Comparison of ENCODE assay signal across 8 cellular contexts in genomic region chr1:109263597-109264378, GRCh38. TPM values are rescaled to one million over a fixed set of nuclear protein-coding genes. Genes with fewer than 3 reads are reported as not detected.
DNase-seq lines count a peak whose midpoint lies in the region; ATAC-seq, FAIRE-seq and TF ChIP-seq lines count a peak whose summit lies in the region.

No MANE protein-coding gene starts in this region.

- TF ChIP-seq CTCF in AG10803 (conservative IDR thresholded peaks at IDR 0.05; ENCODE audit: low read length) (peak; percentile 96), prostate gland (IDR thresholded peaks at IDR 0.05) (peak; percentile 87 to 100 (median 99)), uterus (IDR thresholded peaks at IDR 0.05) (peak; percentile 79 to 99 (median 94))

- H3K27me3 ChIP-seq in prostate gland (replicated peaks; ENCODE audit: insufficient read depth) (no peaks in the 10 kb centered on the region), uterus (no peaks in the 10 kb centered on the region)

- no peak overlapping the region for H3K4me3 ChIP-seq in AG10803 (ENCODE audit: low read length)
- H3K4me3 ChIP-seq in prostate gland: no peak overlapping the region
- H3K4me3 ChIP-seq in uterus: no peak overlapping the region

- FAIRE-seq in HTR-8/SVneo (lab: Jason Lieb, UNC): peak; percentile 84

- POLR2A ChIA-PET in T-cell (lab: Charles Lee): no interaction called here
- POLR2A ChIA-PET in activated naive CD8-positive, alpha-beta T cell treated with anti-CD3 and anti-CD28 coated beads, Interleukin-2, amount 10 ng/mL, durations not matched to agents 7 days and 5 days (lab: Charles Lee): interaction anchor here (1.0 kb wide), 1 partner anchor 135 kb away, joined by 5 read pairs; the partner anchor contains the start of gene SORT1

- no peaks in the 10 kb centered on the region for H3K9me3 ChIP-seq in prostate gland
- no peaks in the 10 kb centered on the region for H3K9me3 ChIP-seq in uterus

- no peak overlapping the region for H3K4me3 Mint-ChIP-seq in T-cell
- H3K4me3 Mint-ChIP-seq in activated naive CD8-positive, alpha-beta T cell treated with anti-CD3 and anti-CD28 coated beads, Interleukin-2, amount 10 ng/mL, durations not matched to agents 7 days and 5 days: no peak overlapping the region

- no peak for TF ChIP-seq POLR2A in prostate gland (IDR thresholded peaks at IDR 0.05)
- peak in 1 of 2 donors; percentile 21 for TF ChIP-seq POLR2A in uterus (IDR thresholded peaks at IDR 0.05)

- intact Hi-C loops in Right ventricle myocardium inferior (cut with DNase I): loop anchor here (1.0 kb wide), 1 partner anchor 136 kb away; no protein-coding TSS in a partner anchor
- intact Hi-C loops in prostate gland (cut with DNase I): loop anchor here (5.0 kb wide), 1 partner anchor 139 kb away; no protein-coding TSS in a partner anchor
- intact Hi-C loops in uterus (cut with DNase I; ENCODE audit: low total_unique reads): no loop called here

- CTCF ChIA-PET in T-cell (lab: Charles Lee): interaction anchor here in 1 of 2 donors (1.8 to 2.5 kb wide), 2 partner anchors 13 to 269 kb away, joined by 5 to 6 read pairs; no protein-coding TSS in a partner anchor

- ATAC-seq in GM19023 (IDR thresholded peaks at IDR 0.05; ENCODE audit: unreplicated experiment) (peak; percentile 65), T-cell (replicated peaks in 1 of 4) (peak; percentile 83 to 97 (median 86)), Right ventricle myocardium inferior (peak; percentile 82)
- ATAC-seq in activated naive CD8-positive, alpha-beta T cell treated with anti-CD3 and anti-CD28 coated beads, Interleukin-2, amount 10 ng/mL, durations not matched to agents 7 days and 5 days (ENCODE audit: low read depth): peak; percentile 86

- H3K36me3 ChIP-seq in prostate gland (no peaks in the 10 kb centered on the region), uterus (no peaks in the 10 kb centered on the region)

- no peaks in the 10 kb centered on the region for H3K4me1 ChIP-seq in prostate gland (replicated peaks)
- no peaks in the 10 kb centered on the region for H3K4me1 ChIP-seq in uterus

- 47% methylated on average over 25 of the region's 29 CpGs for WGBS in prostate gland

- H3K9me3 Mint-ChIP-seq in T-cell: no peaks in the 10 kb centered on the region
- H3K9me3 Mint-ChIP-seq in activated naive CD8-positive, alpha-beta T cell treated with anti-CD3 and anti-CD28 coated beads, Interleukin-2, amount 10 ng/mL, durations not matched to agents 7 days and 5 days: no peaks in the 10 kb centered on the region

- DNase-seq in AG10803 (ENCODE audit: low read depth) (peak; percentile 73), HTR-8/SVneo (ENCODE audit: insufficient read length, low spot score) (peak; percentile 74), T-cell (peak; percentile 36 to 76 (median 65)), Right ventricle myocardium inferior (ENCODE audit: missing footprints) (peak; percentile 93), prostate gland (ENCODE audit: low spot score) (peak; percentile 90), uterus (peak; percentile 72 to 76)
- DNase-seq in activated naive CD8-positive, alpha-beta T cell treated with anti-CD3 and anti-CD28 coated beads, Interleukin-2, amount 10 ng/mL, durations not matched to agents 7 days and 5 days: peak; percentile 89

- H3K27ac ChIP-seq in prostate gland: peak overlapping the region; percentile 51 to 54
- no peak overlapping the region for H3K27ac ChIP-seq in uterus

- no peak overlapping the region for H3K27ac Mint-ChIP-seq in T-cell
- H3K27ac Mint-ChIP-seq in activated naive CD8-positive, alpha-beta T cell treated with anti-CD3 and anti-CD28 coated beads, Interleukin-2, amount 10 ng/mL, durations not matched to agents 7 days and 5 days: peak overlapping the region; percentile 71

- peaks cover 2% of the 10 kb centered on the region for H3K36me3 Mint-ChIP-seq in T-cell
- H3K36me3 Mint-ChIP-seq in activated naive CD8-positive, alpha-beta T cell treated with anti-CD3 and anti-CD28 coated beads, Interleukin-2, amount 10 ng/mL, durations not matched to agents 7 days and 5 days: no peaks in the 10 kb centered on the region

- peaks cover 2 to 6% (median 3%) of the 10 kb centered on the region in 3 donors for H3K4me1 Mint-ChIP-seq in T-cell
- peaks cover 2% of the 10 kb centered on the region for H3K4me1 Mint-ChIP-seq in activated naive CD8-positive, alpha-beta T cell treated with anti-CD3 and anti-CD28 coated beads, Interleukin-2, amount 10 ng/mL, durations not matched to agents 7 days and 5 days

- no peaks in the 10 kb centered on the region for H3K27me3 Mint-ChIP-seq in T-cell
- H3K27me3 Mint-ChIP-seq in activated naive CD8-positive, alpha-beta T cell treated with anti-CD3 and anti-CD28 coated beads, Interleukin-2, amount 10 ng/mL, durations not matched to agents 7 days and 5 days: no peaks in the 10 kb centered on the region

RNA-seq across cellular contexts. Expression of gene CELSR2, which starts 14.4 kb away (rescaled TPM):
- total RNA-seq in T-cell (1 to 10 TPM; 4.1 to 5.3 (median 4.7) TPM), Right ventricle myocardium inferior (6.5 TPM), prostate gland (100 to 1,000 TPM in 1 of 2 donors, 10 to 100 TPM in 1; 18.8 to 118 TPM), uterus (1 to 10 TPM in 3 of 4 donors, under 1 TPM in 1; 0.26 to 9.6 (median 5.4) TPM)
- 1 to 10 TPM; 6.3 to 6.9 TPM for total RNA-seq in activated naive CD8-positive, alpha-beta T cell treated with anti-CD3 and anti-CD28 coated beads, Interleukin-2, amount 10 ng/mL, durations not matched to agents 7 days and 5 days

RNA-seq across cellular contexts. Expression of gene PSRC1, which starts 19.2 kb away (rescaled TPM):
- total RNA-seq in T-cell: 1 to 10 TPM in 2 of 5 donors, under 1 TPM in 3; 0.35 to 1.6 (median 0.72) TPM
- total RNA-seq in activated naive CD8-positive, alpha-beta T cell treated with anti-CD3 and anti-CD28 coated beads, Interleukin-2, amount 10 ng/mL, durations not matched to agents 7 days and 5 days: 10 to 100 TPM; 27.9 to 30.5 TPM
- total RNA-seq in Right ventricle myocardium inferior: 1.2 TPM
- 10 to 100 TPM in 1 of 2 donors, 1 to 10 TPM in 1; 9.1 to 40.0 TPM for total RNA-seq in prostate gland
- 10 to 100 TPM in 1 of 4 donors, 1 to 10 TPM in 3; 3.8 to 11.4 (median 7.5) TPM for total RNA-seq in uterus

RNA-seq across cellular contexts. Expression of gene MYBPHL, which starts 43.0 kb away (rescaled TPM):
- total RNA-seq in T-cell: not detected
- not detected for total RNA-seq in activated naive CD8-positive, alpha-beta T cell treated with anti-CD3 and anti-CD28 coated beads, Interleukin-2, amount 10 ng/mL, durations not matched to agents 7 days and 5 days
- not detected for total RNA-seq in Right ventricle myocardium inferior
- not detected for total RNA-seq in prostate gland
- under 1 TPM in 1 of 4 donors, not detected in 3; 0.76 TPM for total RNA-seq in uterus

RNA-seq across cellular contexts. Expression of gene SARS1, which starts 50.1 kb away (rescaled TPM):
- total RNA-seq in T-cell: 100 to 1,000 TPM; 106 to 192 (median 173) TPM
- total RNA-seq in activated naive CD8-positive, alpha-beta T cell treated with anti-CD3 and anti-CD28 coated beads, Interleukin-2, amount 10 ng/mL, durations not matched to agents 7 days and 5 days: 100 to 1,000 TPM; 176 to 184 TPM
- total RNA-seq in Right ventricle myocardium inferior: 97.6 TPM
- 100 to 1,000 TPM; 123 to 132 TPM for total RNA-seq in prostate gland
- 100 to 1,000 TPM in 3 of 4 donors, 10 to 100 TPM in 1; 98.1 to 138 (median 112) TPM for total RNA-seq in uterus

Comparison
In these comparisons a context has a peak if more than half of its experiments do, and no peak if none do; other contexts are left out.
1. H3K27ac ChIP-seq: peak in prostate gland (2 of 2); none in uterus (0 of 2).
2. Peak in every context shown above with its lines, with median percentiles within 50 percentile points of each other: DNase-seq, CTCF ChIP-seq and ATAC-seq.